ENCODE assay signal across 2 cellular contexts in genomic region chr15:32676095-32676643, GRCh38.
TF ChIP-seq lines count a peak whose summit lies in the region.

No MANE protein-coding gene starts in this region.

TF ChIP-seq in A549, 52 proteins besides CTCF, POLR2A, EP300 and RAD21:
- no peak for TF ChIP-seq POLR2AphosphoS2 (conservative IDR thresholded peaks at IDR 0.05; ENCODE audit: low read length)
- no peak for TF ChIP-seq JUN (IDR thresholded peaks at IDR 0.05)
- no peak for TF ChIP-seq REST (IDR thresholded peaks at IDR 0.05)
- TF ChIP-seq FOSL2 (IDR thresholded peaks at IDR 0.05) = no peak
- TF ChIP-seq FOSL2 (CRISPR knock-in tag; IDR thresholded peaks at IDR 0.05) = no peak
- TF ChIP-seq NR3C1 (IDR thresholded peaks at IDR 0.05) = no peak
- TF ChIP-seq ZC3H11A (IDR thresholded peaks at IDR 0.05) = no peak
- TF ChIP-seq MAFK (IDR thresholded peaks at IDR 0.05; ENCODE audit: partially characterized antibody) = no peak
- no peak for TF ChIP-seq RFX5 (IDR thresholded peaks at IDR 0.05)
- TF ChIP-seq PHF8 (IDR thresholded peaks at IDR 0.05; ENCODE audit: borderline replicate concordance, low read depth) = no peak
- TF ChIP-seq, protein P1, sequence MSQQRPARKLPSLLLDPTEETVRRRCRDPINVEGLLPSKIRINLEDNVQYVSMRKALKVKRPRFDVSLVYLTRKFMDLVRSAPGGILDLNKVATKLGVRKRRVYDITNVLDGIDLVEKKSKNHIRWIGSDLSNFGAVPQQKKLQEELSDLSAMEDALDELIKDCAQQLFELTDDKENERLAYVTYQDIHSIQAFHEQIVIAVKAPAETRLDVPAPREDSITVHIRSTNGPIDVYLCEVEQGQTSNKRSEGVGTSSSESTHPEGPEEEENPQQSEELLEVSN (IDR thresholded peaks at IDR 0.05; ENCODE audit: borderline replicate concordance, low read depth) = no peak

TF ChIP-seq in HepG2, 621 proteins besides CTCF, POLR2A, EP300 and RAD21:
- TF ChIP-seq NKX3-1 (CRISPR knock-in tag; IDR thresholded peaks at IDR 0.05) = no peak
- TF ChIP-seq RBFOX2 (IDR thresholded peaks at IDR 0.05; ENCODE audit: low read depth, low read length) = no peak
- TF ChIP-seq, protein P2, sequence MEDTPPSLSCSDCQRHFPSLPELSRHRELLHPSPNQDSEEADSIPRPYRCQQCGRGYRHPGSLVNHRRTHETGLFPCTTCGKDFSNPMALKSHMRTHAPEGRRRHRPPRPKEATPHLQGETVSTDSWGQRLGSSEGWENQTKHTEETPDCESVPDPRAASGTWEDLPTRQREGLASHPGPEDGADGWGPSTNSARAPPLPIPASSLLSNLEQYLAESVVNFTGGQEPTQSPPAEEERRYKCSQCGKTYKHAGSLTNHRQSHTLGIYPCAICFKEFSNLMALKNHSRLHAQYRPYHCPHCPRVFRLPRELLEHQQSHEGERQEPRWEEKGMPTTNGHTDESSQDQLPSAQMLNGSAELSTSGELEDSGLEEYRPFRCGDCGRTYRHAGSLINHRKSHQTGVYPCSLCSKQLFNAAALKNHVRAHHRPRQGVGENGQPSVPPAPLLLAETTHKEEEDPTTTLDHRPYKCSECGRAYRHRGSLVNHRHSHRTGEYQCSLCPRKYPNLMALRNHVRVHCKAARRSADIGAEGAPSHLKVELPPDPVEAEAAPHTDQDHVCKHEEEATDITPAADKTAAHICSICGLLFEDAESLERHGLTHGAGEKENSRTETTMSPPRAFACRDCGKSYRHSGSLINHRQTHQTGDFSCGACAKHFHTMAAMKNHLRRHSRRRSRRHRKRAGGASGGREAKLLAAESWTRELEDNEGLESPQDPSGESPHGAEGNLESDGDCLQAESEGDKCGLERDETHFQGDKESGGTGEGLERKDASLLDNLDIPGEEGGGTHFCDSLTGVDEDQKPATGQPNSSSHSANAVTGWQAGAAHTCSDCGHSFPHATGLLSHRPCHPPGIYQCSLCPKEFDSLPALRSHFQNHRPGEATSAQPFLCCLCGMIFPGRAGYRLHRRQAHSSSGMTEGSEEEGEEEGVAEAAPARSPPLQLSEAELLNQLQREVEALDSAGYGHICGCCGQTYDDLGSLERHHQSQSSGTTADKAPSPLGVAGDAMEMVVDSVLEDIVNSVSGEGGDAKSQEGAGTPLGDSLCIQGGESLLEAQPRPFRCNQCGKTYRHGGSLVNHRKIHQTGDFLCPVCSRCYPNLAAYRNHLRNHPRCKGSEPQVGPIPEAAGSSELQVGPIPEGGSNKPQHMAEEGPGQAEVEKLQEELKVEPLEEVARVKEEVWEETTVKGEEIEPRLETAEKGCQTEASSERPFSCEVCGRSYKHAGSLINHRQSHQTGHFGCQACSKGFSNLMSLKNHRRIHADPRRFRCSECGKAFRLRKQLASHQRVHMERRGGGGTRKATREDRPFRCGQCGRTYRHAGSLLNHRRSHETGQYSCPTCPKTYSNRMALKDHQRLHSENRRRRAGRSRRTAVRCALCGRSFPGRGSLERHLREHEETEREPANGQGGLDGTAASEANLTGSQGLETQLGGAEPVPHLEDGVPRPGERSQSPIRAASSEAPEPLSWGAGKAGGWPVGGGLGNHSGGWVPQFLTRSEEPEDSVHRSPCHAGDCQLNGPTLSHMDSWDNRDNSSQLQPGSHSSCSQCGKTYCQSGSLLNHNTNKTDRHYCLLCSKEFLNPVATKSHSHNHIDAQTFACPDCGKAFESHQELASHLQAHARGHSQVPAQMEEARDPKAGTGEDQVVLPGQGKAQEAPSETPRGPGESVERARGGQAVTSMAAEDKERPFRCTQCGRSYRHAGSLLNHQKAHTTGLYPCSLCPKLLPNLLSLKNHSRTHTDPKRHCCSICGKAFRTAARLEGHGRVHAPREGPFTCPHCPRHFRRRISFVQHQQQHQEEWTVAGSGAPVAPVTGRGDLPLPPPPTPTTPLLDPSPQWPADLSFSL (CRISPR knock-in tag; IDR thresholded peaks at IDR 0.05) = no peak
- no peak for TF ChIP-seq HMGXB3 (CRISPR knock-in tag; IDR thresholded peaks at IDR 0.05; ENCODE audit: borderline replicate concordance)
- TF ChIP-seq PHF8 (CRISPR knock-in tag; IDR thresholded peaks at IDR 0.05) = no peak
- TF ChIP-seq ZNF597 (CRISPR knock-in tag; IDR thresholded peaks at IDR 0.05) = no peak
- TF ChIP-seq, protein P3, sequence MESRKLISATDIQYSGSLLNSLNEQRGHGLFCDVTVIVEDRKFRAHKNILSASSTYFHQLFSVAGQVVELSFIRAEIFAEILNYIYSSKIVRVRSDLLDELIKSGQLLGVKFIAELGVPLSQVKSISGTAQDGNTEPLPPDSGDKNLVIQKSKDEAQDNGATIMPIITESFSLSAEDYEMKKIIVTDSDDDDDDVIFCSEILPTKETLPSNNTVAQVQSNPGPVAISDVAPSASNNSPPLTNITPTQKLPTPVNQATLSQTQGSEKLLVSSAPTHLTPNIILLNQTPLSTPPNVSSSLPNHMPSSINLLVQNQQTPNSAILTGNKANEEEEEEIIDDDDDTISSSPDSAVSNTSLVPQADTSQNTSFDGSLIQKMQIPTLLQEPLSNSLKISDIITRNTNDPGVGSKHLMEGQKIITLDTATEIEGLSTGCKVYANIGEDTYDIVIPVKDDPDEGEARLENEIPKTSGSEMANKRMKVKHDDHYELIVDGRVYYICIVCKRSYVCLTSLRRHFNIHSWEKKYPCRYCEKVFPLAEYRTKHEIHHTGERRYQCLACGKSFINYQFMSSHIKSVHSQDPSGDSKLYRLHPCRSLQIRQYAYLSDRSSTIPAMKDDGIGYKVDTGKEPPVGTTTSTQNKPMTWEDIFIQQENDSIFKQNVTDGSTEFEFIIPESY (CRISPR knock-in tag; IDR thresholded peaks at IDR 0.05) = no peak
- no peak for TF ChIP-seq NR0B2 (CRISPR knock-in tag; IDR thresholded peaks at IDR 0.05)
- TF ChIP-seq MEIS2 (CRISPR knock-in tag; IDR thresholded peaks at IDR 0.05) = no peak
- TF ChIP-seq BORCS8-MEF2B (CRISPR knock-in tag; IDR thresholded peaks at IDR 0.05) = no peak
- TF ChIP-seq PPARG (CRISPR knock-in tag; conservative IDR thresholded peaks at IDR 0.05) = no peak
- no peak for TF ChIP-seq ZNF598 (CRISPR knock-in tag; IDR thresholded peaks at IDR 0.05; ENCODE audit: borderline replicate concordance)
- no peak for TF ChIP-seq ZSCAN31 (CRISPR knock-in tag; IDR thresholded peaks at IDR 0.05; ENCODE audit: low read depth)
- no peak for TF ChIP-seq ZNF225 (CRISPR knock-in tag; IDR thresholded peaks at IDR 0.05)
